1 cellular context compared by ENCODE assay signal in the genomic region with DNA sequence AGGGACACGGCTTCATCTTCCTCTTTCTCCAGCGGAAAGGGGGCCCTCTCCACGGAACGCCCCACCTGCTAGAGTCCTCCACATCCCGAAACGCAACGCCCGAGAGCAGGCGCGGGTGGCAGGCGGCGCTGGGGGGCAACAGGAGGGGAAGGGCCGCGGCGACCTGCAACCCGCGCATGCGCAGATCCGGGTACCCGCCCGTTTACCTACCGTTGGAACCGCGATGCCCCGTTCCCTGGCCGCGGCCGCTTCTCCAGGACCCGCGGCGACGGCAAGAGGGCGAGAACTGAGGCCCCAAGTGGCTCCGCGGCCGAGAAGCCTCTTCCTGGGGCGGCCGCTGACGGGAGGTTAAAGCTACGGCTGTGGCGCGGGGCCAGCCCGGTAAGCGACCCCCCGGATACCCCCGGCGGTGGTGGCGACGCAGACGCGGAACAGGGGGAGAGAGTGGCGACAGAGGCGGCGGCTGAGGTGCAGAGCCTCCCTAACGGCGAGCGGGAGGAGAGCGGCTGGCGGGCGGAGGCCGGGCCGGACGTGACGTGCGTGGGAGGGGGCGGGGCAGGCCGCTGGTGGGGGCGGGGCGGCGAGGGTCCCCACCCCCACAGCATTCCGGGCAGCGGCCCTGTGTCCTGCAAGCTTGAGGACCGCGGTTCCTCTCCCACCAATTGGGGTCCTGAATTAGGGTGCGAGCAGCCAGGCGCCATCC.
TF ChIP-seq lines count a peak whose summit lies in the region.

Gene FAM13B (minus strand): TSS at position 508 of the 703 bp plus-strand sequence. CDS start 13,968 bp downstream, outside the sequence.

TF ChIP-seq in GM12878, 131 proteins besides CTCF, POLR2A, EP300 and RAD21 (continued from another document):
- no peak for TF ChIP-seq ZBTB4 (CRISPR knock-in tag; IDR thresholded peaks at IDR 0.05)
- peak; percentile 44; the same call in 1 of the 2 replicates for TF ChIP-seq POLR2AphosphoS2 (IDR thresholded peaks at IDR 0.05; ENCODE audit: low read depth, low read length)
- TF ChIP-seq CEBPZ (IDR thresholded peaks at IDR 0.05; ENCODE audit: low read depth, low read length) = no peak
- no peak for TF ChIP-seq E2F8 (IDR thresholded peaks at IDR 0.05; ENCODE audit: low read depth, partially characterized antibody)
- no peak for TF ChIP-seq FOXK2 (IDR thresholded peaks at IDR 0.05)
- TF ChIP-seq YBX1 (IDR thresholded peaks at IDR 0.05) = no peak
- no peak for TF ChIP-seq CEBPB (IDR thresholded peaks at IDR 0.05; ENCODE audit: borderline replicate concordance in 1 of 2, low read depth in 2 of 2, low read length in 2 of 2)
- no peak for TF ChIP-seq RFX5 (IDR thresholded peaks at IDR 0.05; ENCODE audit: low read depth, low read length)
- peak in 1 of 2 experiments; percentile 68; a peak in 2 of 3 replicates for TF ChIP-seq EGR1 (IDR thresholded peaks at IDR 0.05; ENCODE audit: borderline replicate concordance in 1 of 2, low read depth in 2 of 2, low read length in 2 of 2)
- TF ChIP-seq, protein P1, sequence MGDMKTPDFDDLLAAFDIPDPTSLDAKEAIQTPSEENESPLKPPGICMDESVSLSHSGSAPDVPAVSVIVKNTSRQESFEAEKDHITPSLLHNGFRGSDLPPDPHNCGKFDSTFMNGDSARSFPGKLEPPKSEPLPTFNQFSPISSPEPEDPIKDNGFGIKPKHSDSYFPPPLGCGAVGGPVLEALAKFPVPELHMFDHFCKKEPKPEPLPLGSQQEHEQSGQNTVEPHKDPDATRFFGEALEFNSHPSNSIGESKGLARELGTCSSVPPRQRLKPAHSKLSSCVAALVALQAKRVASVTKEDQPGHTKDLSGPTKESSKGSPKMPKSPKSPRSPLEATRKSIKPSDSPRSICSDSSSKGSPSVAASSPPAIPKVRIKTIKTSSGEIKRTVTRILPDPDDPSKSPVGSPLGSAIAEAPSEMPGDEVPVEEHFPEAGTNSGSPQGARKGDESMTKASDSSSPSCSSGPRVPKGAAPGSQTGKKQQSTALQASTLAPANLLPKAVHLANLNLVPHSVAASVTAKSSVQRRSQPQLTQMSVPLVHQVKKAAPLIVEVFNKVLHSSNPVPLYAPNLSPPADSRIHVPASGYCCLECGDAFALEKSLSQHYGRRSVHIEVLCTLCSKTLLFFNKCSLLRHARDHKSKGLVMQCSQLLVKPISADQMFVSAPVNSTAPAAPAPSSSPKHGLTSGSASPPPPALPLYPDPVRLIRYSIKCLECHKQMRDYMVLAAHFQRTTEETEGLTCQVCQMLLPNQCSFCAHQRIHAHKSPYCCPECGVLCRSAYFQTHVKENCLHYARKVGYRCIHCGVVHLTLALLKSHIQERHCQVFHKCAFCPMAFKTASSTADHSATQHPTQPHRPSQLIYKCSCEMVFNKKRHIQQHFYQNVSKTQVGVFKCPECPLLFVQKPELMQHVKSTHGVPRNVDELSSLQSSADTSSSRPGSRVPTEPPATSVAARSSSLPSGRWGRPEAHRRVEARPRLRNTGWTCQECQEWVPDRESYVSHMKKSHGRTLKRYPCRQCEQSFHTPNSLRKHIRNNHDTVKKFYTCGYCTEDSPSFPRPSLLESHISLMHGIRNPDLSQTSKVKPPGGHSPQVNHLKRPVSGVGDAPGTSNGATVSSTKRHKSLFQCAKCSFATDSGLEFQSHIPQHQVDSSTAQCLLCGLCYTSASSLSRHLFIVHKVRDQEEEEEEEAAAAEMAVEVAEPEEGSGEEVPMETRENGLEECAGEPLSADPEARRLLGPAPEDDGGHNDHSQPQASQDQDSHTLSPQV (IDR thresholded peaks at IDR 0.05) = no peak
- TF ChIP-seq IKZF1 (conservative IDR thresholded peaks at IDR 0.05) = peak; percentile 71
- TF ChIP-seq, protein P2, sequence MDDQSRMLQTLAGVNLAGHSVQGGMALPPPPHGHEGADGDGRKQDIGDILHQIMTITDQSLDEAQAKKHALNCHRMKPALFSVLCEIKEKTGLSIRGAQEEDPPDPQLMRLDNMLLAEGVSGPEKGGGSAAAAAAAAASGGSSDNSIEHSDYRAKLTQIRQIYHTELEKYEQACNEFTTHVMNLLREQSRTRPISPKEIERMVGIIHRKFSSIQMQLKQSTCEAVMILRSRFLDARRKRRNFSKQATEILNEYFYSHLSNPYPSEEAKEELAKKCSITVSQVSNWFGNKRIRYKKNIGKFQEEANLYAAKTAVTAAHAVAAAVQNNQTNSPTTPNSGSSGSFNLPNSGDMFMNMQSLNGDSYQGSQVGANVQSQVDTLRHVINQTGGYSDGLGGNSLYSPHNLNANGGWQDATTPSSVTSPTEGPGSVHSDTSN (IDR thresholded peaks at IDR 0.05; ENCODE audit: insufficient replicate concordance, low read depth, low read length) = no peak
- peak; percentile 87 for TF ChIP-seq SMAD5 (IDR thresholded peaks at IDR 0.05; ENCODE audit: low read depth)
- no peak for TF ChIP-seq SMAD1 (IDR thresholded peaks at IDR 0.05; ENCODE audit: low read depth, partially characterized antibody)
- TF ChIP-seq ATF7 (IDR thresholded peaks at IDR 0.05; ENCODE audit: low read depth) = no peak
- TF ChIP-seq DPF2 (IDR thresholded peaks at IDR 0.05) = peak; percentile 81
- TF ChIP-seq ZNF384 (IDR thresholded peaks at IDR 0.05; ENCODE audit: borderline replicate concordance, low read depth, low read length) = no peak
- no peak for TF ChIP-seq MTA2 (IDR thresholded peaks at IDR 0.05; ENCODE audit: low read depth)
- no peak for TF ChIP-seq NR2C1 (IDR thresholded peaks at IDR 0.05)
- 0 out of 2 replicates have a peak, but pooled peaks have one; percentile 55 for TF ChIP-seq NR2F1 (conservative IDR thresholded peaks at IDR 0.05)
- TF ChIP-seq ZBTB40 (IDR thresholded peaks at IDR 0.05; ENCODE audit: borderline replicate concordance) = no peak
- no peak for TF ChIP-seq SUZ12 (IDR thresholded peaks at IDR 0.05; ENCODE audit: unreplicated experiment)
- TF ChIP-seq TCF12 (IDR thresholded peaks at IDR 0.05; ENCODE audit: low read depth, low read length) = 0 out of 2 replicates have a peak, but pooled peaks have one; percentile 22
- TF ChIP-seq, protein P3, sequence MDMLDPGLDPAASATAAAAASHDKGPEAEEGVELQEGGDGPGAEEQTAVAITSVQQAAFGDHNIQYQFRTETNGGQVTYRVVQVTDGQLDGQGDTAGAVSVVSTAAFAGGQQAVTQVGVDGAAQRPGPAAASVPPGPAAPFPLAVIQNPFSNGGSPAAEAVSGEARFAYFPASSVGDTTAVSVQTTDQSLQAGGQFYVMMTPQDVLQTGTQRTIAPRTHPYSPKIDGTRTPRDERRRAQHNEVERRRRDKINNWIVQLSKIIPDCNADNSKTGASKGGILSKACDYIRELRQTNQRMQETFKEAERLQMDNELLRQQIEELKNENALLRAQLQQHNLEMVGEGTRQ (IDR thresholded peaks at IDR 0.05; ENCODE audit: borderline replicate concordance, low read depth, low read length) = no peak
- no peak; the same call in 1 of the 2 replicates for TF ChIP-seq MXI1 (IDR thresholded peaks at IDR 0.05; ENCODE audit: low read depth, low read length)
- TF ChIP-seq KLF5 (IDR thresholded peaks at IDR 0.05; ENCODE audit: partially characterized antibody) = no peak
- TF ChIP-seq HCFC1 (IDR thresholded peaks at IDR 0.05; ENCODE audit: low read length) = no peak; the same call in 1 of the 2 replicates
- 0 out of 3 replicates have a peak, but pooled peaks have one; percentile 22 for TF ChIP-seq POU2F2 (IDR thresholded peaks at IDR 0.05; ENCODE audit: borderline replicate concordance, low read depth, low read length)
- peak; percentile 65 for TF ChIP-seq CREM (IDR thresholded peaks at IDR 0.05; ENCODE audit: low read depth)
- no peak for TF ChIP-seq SREBF1 (IDR thresholded peaks at IDR 0.05; ENCODE audit: low read length)
- TF ChIP-seq BHLHE40 (IDR thresholded peaks at IDR 0.05; ENCODE audit: borderline replicate concordance in 1 of 2, low read depth in 2 of 2, low read length in 1 of 2) = no peak
- TF ChIP-seq TCF3 (IDR thresholded peaks at IDR 0.05; ENCODE audit: borderline replicate concordance, insufficient read depth, low read depth, low read length) = 0 out of 2 replicates have a peak, but pooled peaks have one; percentile 24
- no peak; a peak in 2 of 4 replicates for TF ChIP-seq IKZF2 (IDR thresholded peaks at IDR 0.05)
- TF ChIP-seq IRF4 (IDR thresholded peaks at IDR 0.05; ENCODE audit: low read depth, low read length) = no peak
